Comparison of ENCODE assay signal across 6 cellular contexts in the genomic region with DNA sequence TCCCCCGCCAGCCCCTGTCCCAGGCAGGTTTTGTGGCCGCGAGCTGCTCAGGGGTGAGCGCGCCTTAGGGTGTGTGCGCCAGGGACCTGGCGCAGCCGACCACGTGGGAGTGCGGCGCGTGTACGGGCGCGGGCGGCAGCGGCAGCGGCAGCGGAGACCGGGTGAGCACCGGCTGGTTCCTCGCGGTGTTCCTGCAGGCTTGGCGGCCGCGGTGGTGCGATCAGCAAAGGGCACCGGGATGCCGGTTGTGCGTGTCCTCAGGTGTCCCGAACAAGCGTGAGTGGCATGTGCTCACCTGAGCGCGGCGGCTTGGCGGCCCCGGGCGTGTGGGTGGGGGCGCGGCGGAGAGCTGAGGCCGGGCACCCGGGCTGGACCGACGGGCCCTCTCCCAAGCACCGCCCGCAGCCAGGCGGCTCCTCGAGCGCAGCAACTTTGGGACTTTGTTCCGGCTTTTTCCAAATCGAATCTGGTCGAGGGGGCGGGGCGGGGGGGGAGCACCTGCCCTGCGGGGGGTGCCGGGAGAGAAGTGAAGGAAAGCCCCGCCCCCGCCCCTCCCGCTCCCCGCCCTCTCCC. TPM values are rescaled to one million over a fixed set of nuclear protein-coding genes. Genes with fewer than 3 reads are reported as not detected.
A peak's percentile ranks its signal among the peaks of the same experiment; 100 is the strongest.
DNase-seq lines count a peak whose midpoint lies in the region; ATAC-seq and TF ChIP-seq lines count a peak whose summit lies in the region.

No MANE protein-coding gene starts in this region.

- TF ChIP-seq POLR2A in ovary (IDR thresholded peaks at IDR 0.05): no peak

- TF ChIP-seq CTCF in colonic mucosa (IDR thresholded peaks at IDR 0.05) (no peak), ovary (IDR thresholded peaks at IDR 0.05) (no peak)

- peaks cover 3% of the 10 kb centered on the region for H3K4me1 ChIP-seq in colonic mucosa
- H3K4me1 ChIP-seq in ovary (ENCODE audit: insufficient read depth): peaks cover 4% of the 10 kb centered on the region

- H3K27me3 ChIP-seq in colonic mucosa: no peaks in the 10 kb centered on the region
- no peaks in the 10 kb centered on the region for H3K27me3 ChIP-seq in ovary

- TF ChIP-seq EP300 in ovary (IDR thresholded peaks at IDR 0.05): no peak

- ATAC-seq in Right ventricle myocardium inferior: peak; percentile 23
- ATAC-seq in HG03108 (IDR thresholded peaks at IDR 0.05; ENCODE audit: unreplicated experiment): no peak
- no peak for ATAC-seq in GM21717 (IDR thresholded peaks at IDR 0.05; ENCODE audit: unreplicated experiment)

- H3K9me3 ChIP-seq in colonic mucosa (no peaks in the 10 kb centered on the region), ovary (no peaks in the 10 kb centered on the region)

- H3K4me3 ChIP-seq in colonic mucosa (peak overlapping the region; percentile 52), ovary (peak overlapping the region; percentile 47)

- peak overlapping the region; percentile 87 to 97 for H3K9ac ChIP-seq in colonic mucosa (ENCODE audit: low read depth in 2 of 2, low read length in 2 of 2)

- intact Hi-C loops in Right ventricle myocardium inferior (cut with DNase I) (no loop called here), cardiac septum (cut with DNase I) (no loop called here), colonic mucosa (cut with DNase I) (no loop called here), ovary (cut with DNase I) (no loop called here)

- 0 to 1% (median 1%) methylated on average over 47 to 61 of the region's 61 CpGs for WGBS in ovary, 3 donors

- H3K36me3 ChIP-seq in colonic mucosa (no peaks in the 10 kb centered on the region), ovary (no peaks in the 10 kb centered on the region)

- peak overlapping the region; percentile 87 for H3K27ac ChIP-seq in colonic mucosa
- peak overlapping the region in 1 of 2 donors; percentile 32 for H3K27ac ChIP-seq in ovary

- no peak for DNase-seq in Right ventricle myocardium inferior (ENCODE audit: missing footprints)
- DNase-seq in cardiac septum (ENCODE audit: low spot score): no peak
- peak; percentile 87 for DNase-seq in colonic mucosa
- peak in 2 of 5 donors; percentile 60 to 66 for DNase-seq in ovary

RNA-seq across cellular contexts. Expression of a gene that starts 0.3 kb away (rescaled TPM):
- total RNA-seq in Right ventricle myocardium inferior (0.81 TPM), cardiac septum (0.27 TPM), colonic mucosa (100 to 1,000 TPM; 348 to 378 TPM), ovary (10 to 100 TPM in 5 of 7 donors, 1 to 10 TPM in 2; 1.3 to 26.3 (median 17.1) TPM)
- polyA plus RNA-seq in ovary: 1 to 10 TPM; 4.6 to 5.1 TPM

RNA-seq across cellular contexts. Expression of a gene that starts 14.3 kb away (rescaled TPM):
- total RNA-seq in Right ventricle myocardium inferior (2.9 TPM), cardiac septum (4.6 TPM), colonic mucosa (1 to 10 TPM; 7.9 to 8.7 TPM), ovary (10 to 100 TPM; 17.3 to 45.5 (median 24.8) TPM)
- polyA plus RNA-seq in ovary: 10 to 100 TPM in 1 of 2 donors, 1 to 10 TPM in 1; 1.4 to 15.7 TPM

RNA-seq across cellular contexts. Expression of a gene that starts 37.3 kb away (rescaled TPM):
- total RNA-seq in Right ventricle myocardium inferior: 9.5 TPM
- total RNA-seq in cardiac septum: 9.6 TPM
- total RNA-seq in colonic mucosa: 10 to 100 TPM in 1 of 2 donors, 1 to 10 TPM in 1; 3.7 to 12.3 TPM
- total RNA-seq in ovary: 100 to 1,000 TPM in 1 of 7 donors, 10 to 100 TPM in 4, 1 to 10 TPM in 2; 2.2 to 269 (median 10.9) TPM
- 10 to 100 TPM; 15.2 to 15.6 TPM for polyA plus RNA-seq in ovary

RNA-seq across cellular contexts. Expression of a gene that starts 50.4 kb away (rescaled TPM):
- total RNA-seq in Right ventricle myocardium inferior (67.7 TPM), cardiac septum (58.8 TPM), colonic mucosa (100 to 1,000 TPM; 194 to 195 TPM), ovary (100 to 1,000 TPM in 1 of 7 donors, 10 to 100 TPM in 6; 35.8 to 113 (median 63.0) TPM)
- polyA plus RNA-seq in ovary: 10 to 100 TPM; 32.5 to 66.0 TPM

RNA-seq across cellular contexts. Expression of a gene that starts 52.8 kb away (rescaled TPM):
- total RNA-seq in Right ventricle myocardium inferior (not detected), cardiac septum (not detected), colonic mucosa (not detected), ovary (under 1 TPM in 2 of 7 donors, not detected in 5; 0.48 to 0.55 TPM)
- under 1 TPM in 1 of 2 donors, not detected in 1; 0.11 TPM for polyA plus RNA-seq in ovary

Comparison
In these comparisons a context has a peak if more than half of its experiments do, and no peak if none do; other contexts are left out.
1. RNA of a gene that starts 0.3 kb away (total RNA-seq): 348 to 378 TPM in colonic mucosa; 1.3 to 26.3 TPM in ovary, 0.81 TPM in Right ventricle myocardium inferior (single experiment) and 0.27 TPM in cardiac septum (single experiment); every median in the first group is over 10 times any median in the second.